8 cellular contexts compared by ENCODE assay signal in genomic region chr2:127811397-127811860, GRCh38. TPM values are rescaled to one million over a fixed set of nuclear protein-coding genes. Genes with fewer than 3 reads are reported as not detected.
DNase-seq lines count a peak whose midpoint lies in the region; ATAC-seq and TF ChIP-seq lines count a peak whose summit lies in the region.

No MANE protein-coding gene starts in this region.

- H2AFZ ChIP-seq in trophoblast cell (ENCODE audit: insufficient read depth, low read length, poor library complexity) = peak overlapping the region; percentile 92

- peak overlapping the region; percentile 96 to 99 (median 99) for H3K27ac Mint-ChIP-seq in CD4-positive, CD25-positive, alpha-beta regulatory T cell
- H3K27ac Mint-ChIP-seq in T-cell = peak overlapping the region; percentile 97 to 98

- peak overlapping the region; percentile 83 for H3K4ac ChIP-seq in trophoblast cell (ENCODE audit: low read depth, low read length)

- no peak for TF ChIP-seq CTCF in foreskin fibroblast (IDR thresholded peaks at IDR 0.05; ENCODE audit: low read depth, low read length)

- peak overlapping the region; percentile 97 for H3K4me3 Mint-ChIP-seq in CD4-positive, CD25-positive, alpha-beta regulatory T cell
- peak overlapping the region; percentile 95 to 100 (median 98) for H3K4me3 Mint-ChIP-seq in T-cell

- peak overlapping the region; percentile 88 for H4K91ac ChIP-seq in trophoblast cell (ENCODE audit: low read depth, low read length)

- no peak overlapping the region for H2BK12ac ChIP-seq in trophoblast cell (ENCODE audit: low read length)

- H3K27ac ChIP-seq in CD4-positive, CD25-positive, alpha-beta regulatory T cell (ENCODE audit: insufficient read depth, low read length, poor library complexity, severe bottlenecking) = peak overlapping the region; percentile 96
- peak overlapping the region; percentile 61 for H3K27ac ChIP-seq in trophoblast cell (ENCODE audit: low read depth, low read length)

- H3K4me2 ChIP-seq in trophoblast cell (ENCODE audit: low read length) = peak overlapping the region; percentile 94

- peaks cover 45% of the 10 kb centered on the region for H3K4me1 ChIP-seq in CD4-positive, CD25-positive, alpha-beta regulatory T cell (ENCODE audit: control insufficient read depth, insufficient read depth, low read length, poor library complexity, severe bottlenecking)
- H3K4me1 ChIP-seq in trophoblast cell (ENCODE audit: control insufficient read depth in 1 of 2, insufficient read depth in 2 of 2, low read length in 2 of 2) = peaks cover 4 to 7% of the 10 kb centered on the region in 2 experiments

- H2AK5ac ChIP-seq in trophoblast cell (ENCODE audit: low read length) = peak overlapping the region; percentile 38

- H3K4me3 ChIP-seq in CD4-positive, CD25-positive, alpha-beta regulatory T cell (ENCODE audit: low read depth, low read length) = peak overlapping the region; percentile 99
- H3K4me3 ChIP-seq in H7 (ENCODE audit: insufficient read depth, low read depth, low read length) = peak overlapping the region; percentile 59
- H3K4me3 ChIP-seq in foreskin fibroblast (ENCODE audit: low read depth in 1 of 2, low read length in 2 of 2) = peak overlapping the region; percentile 93 to 98
- peak overlapping the region; percentile 91 for H3K4me3 ChIP-seq in trophoblast cell (ENCODE audit: low read depth, low read length)

- peak overlapping the region; percentile 74 for H2BK120ac ChIP-seq in trophoblast cell (ENCODE audit: insufficient read depth, low read length, poor library complexity)

- CTCF ChIA-PET in T-cell (lab: Charles Lee) = interaction anchor here (0.6 to 4.1 kb wide), 6 partner anchors 18 to 286 kb away, joined by 3 to 9 read pairs (median 6); partner anchors contain the start of gene POLR2D (in 1 of the 2)

- H4K8ac ChIP-seq in trophoblast cell (ENCODE audit: low read depth, low read length) = peak overlapping the region; percentile 96

- ATAC-seq in CD4-positive, CD25-positive, alpha-beta regulatory T cell (ENCODE audit: low read depth in 2 of 2) = no peak
- peak; percentile 35 to 47 (median 44) for ATAC-seq in T-cell (replicated peaks in 1 of 4)
- ATAC-seq in GM21737 (IDR thresholded peaks at IDR 0.05; ENCODE audit: unreplicated experiment) = no peak
- ATAC-seq in HG03095 (IDR thresholded peaks at IDR 0.05; ENCODE audit: unreplicated experiment) = no peak

- H3K18ac ChIP-seq in trophoblast cell (ENCODE audit: low read length) = peak overlapping the region; percentile 70

- H3K9me3 ChIP-seq in CD4-positive, CD25-positive, alpha-beta regulatory T cell (ENCODE audit: control insufficient read depth in 2 of 2, low read length in 2 of 2) = no peaks in the 10 kb centered on the region
- H3K9me3 ChIP-seq in trophoblast cell (ENCODE audit: insufficient read depth, low read depth, low read length) = no peaks in the 10 kb centered on the region

- peaks cover 3% of the 10 kb centered on the region for H3K27me3 ChIP-seq in CD4-positive, CD25-positive, alpha-beta regulatory T cell (ENCODE audit: control insufficient read depth, insufficient read depth, low read length)
- H3K27me3 ChIP-seq in H7 (ENCODE audit: control insufficient read depth, insufficient read depth, low read length) (no peaks in the 10 kb centered on the region), trophoblast cell (ENCODE audit: insufficient read depth, low read length) (no peaks in the 10 kb centered on the region)

- no peak overlapping the region for H2BK5ac ChIP-seq in trophoblast cell (ENCODE audit: low read depth, low read length, poor library complexity)

- no CpG with 5 or more reads among the region's 20 CpGs for WGBS in trophoblast cell (ENCODE audit: extremely low coverage, insufficient coverage, insufficient read length)

- peaks cover 19 to 52% (median 36%) of the 10 kb centered on the region in 4 donors for H3K4me1 Mint-ChIP-seq in CD4-positive, CD25-positive, alpha-beta regulatory T cell
- peaks cover 41 to 58% (median 53%) of the 10 kb centered on the region in 3 donors for H3K4me1 Mint-ChIP-seq in T-cell

- H3K36me3 ChIP-seq in CD4-positive, CD25-positive, alpha-beta regulatory T cell (ENCODE audit: control insufficient read depth, insufficient read depth, low read length) = no peaks in the 10 kb centered on the region
- H3K36me3 ChIP-seq in H7 (replicated peaks; ENCODE audit: control insufficient read depth, insufficient read depth, low read length) = no peaks in the 10 kb centered on the region
- H3K36me3 ChIP-seq in trophoblast cell (ENCODE audit: control insufficient read depth in 1 of 2, insufficient read depth in 2 of 2, low read length in 2 of 2) = no peaks in the 10 kb centered on the region

- peaks cover 9% of the 10 kb centered on the region for H3K79me1 ChIP-seq in trophoblast cell (ENCODE audit: low read length)

- H3K14ac ChIP-seq in trophoblast cell (ENCODE audit: low read length) = peak overlapping the region; percentile 94

- peaks cover 10% of the 10 kb centered on the region for H3K79me2 ChIP-seq in trophoblast cell (ENCODE audit: control insufficient read depth, insufficient read depth, low read length, poor library complexity)

- POLR2A ChIA-PET in T-cell (lab: Charles Lee) = interaction anchor here (0.5 to 1.4 kb wide), 2 partner anchors 13 to 109 kb away, joined by 3 to 10 read pairs; no protein-coding TSS in a partner anchor

- peak overlapping the region; percentile 38 for H3K23ac ChIP-seq in trophoblast cell (ENCODE audit: low read length)

- peaks cover 2% of the 10 kb centered on the region for H3K36me3 Mint-ChIP-seq in CD4-positive, CD25-positive, alpha-beta regulatory T cell
- peaks cover 8% of the 10 kb centered on the region for H3K36me3 Mint-ChIP-seq in T-cell

- peaks cover 0 to 2% (median 0%) of the 10 kb centered on the region in 7 donors for H3K9me3 Mint-ChIP-seq in CD4-positive, CD25-positive, alpha-beta regulatory T cell
- no peaks in the 10 kb centered on the region for H3K9me3 Mint-ChIP-seq in T-cell

- H3K27me3 Mint-ChIP-seq in CD4-positive, CD25-positive, alpha-beta regulatory T cell = peaks cover 28% of the 10 kb centered on the region
- H3K27me3 Mint-ChIP-seq in T-cell = peaks cover 2 to 4% of the 10 kb centered on the region in 2 donors

- no peak for DNase-seq in CD4-positive, CD25-positive, alpha-beta regulatory T cell
- DNase-seq in H7 (no peak), T-cell (no peak), foreskin fibroblast (peak in 1 of 2 donors; percentile 6), trophoblast cell (no peak), NCI-H1048 (lab: John Stamatoyannopoulos, UW) (no peak)

- peak overlapping the region; percentile 93 for H4K12ac ChIP-seq in trophoblast cell (ENCODE audit: low read depth, low read length)

- peak overlapping the region; percentile 92 for H3K9ac ChIP-seq in trophoblast cell (ENCODE audit: low read length)

RNA-seq across cellular contexts. Expression of gene WDR33, which starts 0.5 kb away (rescaled TPM):
- total RNA-seq in CD4-positive, CD25-positive, alpha-beta regulatory T cell = 71.4 TPM
- polyA plus RNA-seq in CD4-positive, CD25-positive, alpha-beta regulatory T cell = 10 to 100 TPM; 31.5 to 42.5 (median 34.0) TPM
- 43.3 and 48.8 TPM in 2 replicates for total RNA-seq in H7 (2014; rRNA removed; shearing (Covaris generic))
- 10 to 100 TPM; 54.5 to 79.8 (median 76.2) TPM for total RNA-seq in T-cell
- 21.7 and 22.9 TPM in 2 replicates for polyA plus RNA-seq in trophoblast cell (2013)

RNA-seq across cellular contexts. Expression of gene POLR2D, which starts 46.5 kb away (rescaled TPM):
- total RNA-seq in CD4-positive, CD25-positive, alpha-beta regulatory T cell = 25.3 TPM
- 10 to 100 TPM; 31.8 to 44.1 (median 36.0) TPM for polyA plus RNA-seq in CD4-positive, CD25-positive, alpha-beta regulatory T cell
- 24.8 and 32.7 TPM in 2 replicates for total RNA-seq in H7 (2014; rRNA removed; shearing (Covaris generic))
- total RNA-seq in T-cell = 10 to 100 TPM; 22.3 to 28.9 (median 27.4) TPM
- polyA plus RNA-seq in trophoblast cell (2013) = 18.1 and 18.4 TPM in 2 replicates

Comparison
In these comparisons a context has a peak if more than half of its experiments do, and no peak if none do; other contexts are left out.
1. ATAC-seq: peak in T-cell (4 of 4); none in CD4-positive, CD25-positive, alpha-beta regulatory T cell (0 of 2), GM21737 (single experiment) and HG03095 (single experiment).
2. Peak in every context shown above with its lines, with median percentiles within 50 percentile points of each other: H3K4me3 ChIP-seq.